In genomic region chr9:17251100-17251499, GRCh38 we compare ENCODE assay signal across 18 cellular contexts.
DNase-seq lines count a peak whose midpoint lies in the region; ATAC-seq, FAIRE-seq and TF ChIP-seq lines count a peak whose summit lies in the region.
"Had no signal": no experiment of that assay in that cellular context is flagged by ENCODE, and none has a peak within 500 bp of the region (broad histone marks: within the 10 kb centered on the region; RNA-seq: fewer than 3 reads in every experiment).

No MANE protein-coding gene starts in this region.

- no peak for FAIRE-seq in endothelial cell of umbilical vein (lab: Jason Lieb, UNC)

- H3K4me2 ChIP-seq in endothelial cell of umbilical vein (ENCODE audit: insufficient read depth, low read length), result no peak overlapping the region

- H3K4me3 ChIP-seq in endothelial cell of umbilical vein (replicated peaks in 1 of 3; ENCODE audit: insufficient read depth in 1 of 3, low read depth in 1 of 3, low read length in 3 of 3), result no peak overlapping the region
- H3K4me3 ChIP-seq in subcutaneous abdominal adipose tissue (ENCODE audit: low read depth in 1 of 5, low read length in 5 of 5), result peak overlapping the region in 3 of 5 donors; percentile 1 to 42 (median 15)
- H3K4me3 ChIP-seq in stomach, result no peak overlapping the region

- H3K36me3 ChIP-seq in endothelial cell of umbilical vein (ENCODE audit: control insufficient read depth in 2 of 2, extremely low read depth in 1 of 2, insufficient read depth in 2 of 2, low read length in 2 of 2) (no peaks in the 10 kb centered on the region), subcutaneous abdominal adipose tissue (ENCODE audit: control insufficient read depth in 5 of 5, insufficient read depth in 5 of 5, low read length in 5 of 5) (peaks cover 0 to 10% (median 6%) of the 10 kb centered on the region in 5 donors), stomach (peaks cover 0 to 16% (median 0%) of the 10 kb centered on the region in 4 donors)
- H3K36me3 ChIP-seq: BE2C had no signal

- POLR2A ChIA-PET in endothelial cell of umbilical vein (lab: Charles Lee), result no interaction called here

- TF ChIP-seq EP300 in stomach (IDR thresholded peaks at IDR 0.05), result no peak

- H3K27me3 ChIP-seq in endothelial cell of umbilical vein (ENCODE audit: control insufficient read depth in 2 of 2, insufficient read depth in 2 of 2, low read length in 2 of 2) (no peaks in the 10 kb centered on the region), subcutaneous abdominal adipose tissue (ENCODE audit: control insufficient read depth in 5 of 5, insufficient read depth in 4 of 5, low read length in 5 of 5) (no peaks in the 10 kb centered on the region), stomach (no peaks in the 10 kb centered on the region)
- H3K27me3 ChIP-seq: BE2C had no signal

- dilution Hi-C loops in endothelial cell of umbilical vein (cut with MboI; ENCODE audit: extremely low pct_ligation_motif_present, low sequenced_read_pairs), result no loop called here

- TF ChIP-seq POLR2A in endothelial cell of umbilical vein (IDR thresholded peaks at IDR 0.05; ENCODE audit: low read depth, low read length) (no peak), stomach (IDR thresholded peaks at IDR 0.05) (no peak)

- CTCF ChIA-PET in endothelial cell of umbilical vein (lab: Charles Lee), result no interaction called here

- no peaks in the 10 kb centered on the region for H3K4me1 ChIP-seq in endothelial cell of umbilical vein (ENCODE audit: control insufficient read depth, extremely low read depth, insufficient read depth, low read length)
- H3K4me1 ChIP-seq in subcutaneous abdominal adipose tissue (ENCODE audit: control insufficient read depth in 5 of 5, insufficient read depth in 5 of 5, low read length in 5 of 5), result no peaks in the 10 kb centered on the region
- H3K4me1 ChIP-seq in stomach, result no peaks in the 10 kb centered on the region
- H3K4me1 ChIP-seq: BE2C had no signal

- H3K9ac ChIP-seq in endothelial cell of umbilical vein (replicated peaks; ENCODE audit: extremely low read depth, insufficient read depth, low read length) (no peak overlapping the region), subcutaneous abdominal adipose tissue (ENCODE audit: low read length in 5 of 5) (no peak overlapping the region)

- TF ChIP-seq CTCF in endothelial cell of umbilical vein (IDR thresholded peaks at IDR 0.05; ENCODE audit: extremely low read depth in 1 of 2, insufficient read depth in 1 of 2, low read depth in 1 of 2, low read length in 2 of 2) (no peak), stomach (IDR thresholded peaks at IDR 0.05) (no peak)

- H3K27ac ChIP-seq in endothelial cell of umbilical vein (ENCODE audit: insufficient read depth, low read depth, low read length) (no peak overlapping the region), subcutaneous abdominal adipose tissue (ENCODE audit: low read depth, low read length) (no peak overlapping the region), stomach (no peak overlapping the region)

- no peaks in the 10 kb centered on the region for H4K20me1 ChIP-seq in endothelial cell of umbilical vein (replicated peaks; ENCODE audit: control insufficient read depth, extremely low read depth, insufficient read depth, low read length)

- no peak for ATAC-seq in HG03460 (IDR thresholded peaks at IDR 0.05; ENCODE audit: unreplicated experiment)
- ATAC-seq: HCT116 had no signal

- intact Hi-C loops in endothelial cell of umbilical vein (cut with micrococcal nuclease) (no loop called here), stomach (cut with DNase I; ENCODE audit: low total_unique reads) (no loop called here)

- no peaks in the 10 kb centered on the region for H3K9me1 ChIP-seq in endothelial cell of umbilical vein (replicated peaks; ENCODE audit: control insufficient read depth, extremely low read depth, insufficient read depth, low read length)

- DNase-seq in LHCN-M2 (ENCODE audit: low read depth) (peak; percentile 2), RPMI7951 (ENCODE audit: low read depth) (peak; percentile 4), endothelial cell of umbilical vein (ENCODE audit: low read depth, low spot score) (no peak), stomach (no peak), T1000 (lab: John Stamatoyannopoulos, UW) (no peak)
- DNase-seq: ACHN; BE2C; C1 segment of cervical spinal cord; CD4-positive, CD25-positive, alpha-beta regulatory T cell; CD8-positive, alpha-beta memory T cell; COR-L47; DMS 273 treated with DMSO at 0.1 percent for 48 hours; GF-D8; GOT3; H7 had no signal

- no peaks in the 10 kb centered on the region for H3K9me3 ChIP-seq in endothelial cell of umbilical vein (replicated peaks; ENCODE audit: control insufficient read depth, insufficient read depth, low read length)
- H3K9me3 ChIP-seq in subcutaneous abdominal adipose tissue (ENCODE audit: control insufficient read depth in 5 of 5, low read length in 5 of 5), result peaks cover 20 to 57% (median 29%) of the 10 kb centered on the region in 5 donors
- H3K9me3 ChIP-seq in stomach, result peaks cover 4 to 59% (median 44%) of the 10 kb centered on the region in 4 donors
- H3K9me3 ChIP-seq: BE2C had no signal

- no TSS peak for BruUV-seq in endothelial cell of umbilical vein (replicated peaks; lab: Mats Ljungman, UMichigan)

- H3K79me2 ChIP-seq in endothelial cell of umbilical vein (ENCODE audit: control insufficient read depth, insufficient read depth, low read length), result peaks cover 7% of the 10 kb centered on the region

- H2AFZ ChIP-seq in endothelial cell of umbilical vein (ENCODE audit: low read depth, low read length), result no peak overlapping the region

TF ChIP-seq in endothelial cell of umbilical vein, 7 proteins besides CTCF, POLR2A, EP300 and RAD21:
- TF ChIP-seq GATA2 (IDR thresholded peaks at IDR 0.05; ENCODE audit: insufficient read depth, insufficient read length, low read depth, low read length) (no peak), JUN (IDR thresholded peaks at IDR 0.05; ENCODE audit: borderline replicate concordance, insufficient read depth, insufficient read length, low read depth) (no peak), EZH2 (IDR thresholded peaks at IDR 0.05; ENCODE audit: borderline replicate concordance, low read depth, low read length, severe bottlenecking) (no peak), POLR2AphosphoS5 (IDR thresholded peaks at IDR 0.05; ENCODE audit: insufficient read depth, low read depth, low read length) (no peak), MYC (IDR thresholded peaks at IDR 0.05; ENCODE audit: low read depth, low read length) (no peak), FOS (IDR thresholded peaks at IDR 0.05; ENCODE audit: borderline replicate concordance, insufficient read depth, low read length) (peak; percentile 27), MAX (IDR thresholded peaks at IDR 0.05; ENCODE audit: insufficient read depth, insufficient read length) (no peak)

Comparison
In these comparisons a context has a peak if more than half of its experiments do, and no peak if none do; other contexts are left out.
1. DNase-seq: peak in LHCN-M2 (single experiment) and RPMI7951 (single experiment); none in endothelial cell of umbilical vein (single experiment), stomach (single experiment) and T1000 (single experiment).
2. H3K4me3 ChIP-seq: peak in subcutaneous abdominal adipose tissue (3 of 5); none in endothelial cell of umbilical vein (0 of 3) and stomach (0 of 4).